Comparison of ENCODE assay signal across 21 cellular contexts in the genomic region with DNA sequence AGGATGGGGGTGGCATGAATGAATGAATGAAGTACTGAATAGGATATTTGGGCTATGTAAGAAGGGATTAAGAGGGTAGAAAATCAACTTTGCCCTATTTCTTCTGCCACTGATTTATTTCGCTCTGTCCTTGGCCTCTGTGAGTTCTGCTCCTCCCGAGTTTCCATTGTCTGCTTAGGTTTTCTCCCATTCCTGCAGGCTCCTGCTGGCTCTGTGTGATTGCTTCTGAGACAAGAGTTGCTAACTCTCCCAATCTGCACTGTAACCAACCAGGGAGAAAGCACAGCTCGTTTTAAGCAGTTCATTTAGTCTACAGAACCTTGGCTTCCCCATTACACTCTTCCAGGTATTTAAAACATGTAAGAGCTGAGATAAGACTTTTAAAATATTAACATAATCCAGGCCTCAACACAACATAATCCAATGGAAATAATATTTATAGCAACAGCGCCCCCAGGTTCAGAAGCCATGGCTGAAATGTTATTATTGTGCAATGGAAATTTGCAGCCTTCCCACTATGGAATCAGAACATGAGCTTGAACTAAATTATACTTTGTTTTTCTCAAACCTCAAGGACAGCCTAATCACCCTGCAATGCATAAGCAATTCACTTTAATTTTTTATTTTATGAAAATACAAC.
DNase-seq lines count a peak whose midpoint lies in the region; ATAC-seq and TF ChIP-seq lines count a peak whose summit lies in the region.
"Had no signal": no experiment of that assay in that cellular context is flagged by ENCODE, and none has a peak within 500 bp of the region (broad histone marks: within the 10 kb centered on the region; RNA-seq: fewer than 3 reads in every experiment).

No MANE protein-coding gene starts in this region.

- intact Hi-C loops in A673 (cut with micrococcal nuclease; ENCODE audit: unreplicated experiment): no loop called here

- H3K27me3 ChIP-seq in A673 (replicated peaks; ENCODE audit: insufficient read depth, low read depth, low read length, poor library complexity) (peaks cover 4% of the 10 kb centered on the region), muscle layer of colon (ENCODE audit: control insufficient read depth in 1 of 2, insufficient read depth in 2 of 2, low read length in 2 of 2) (no peaks in the 10 kb centered on the region)

- no peaks in the 10 kb centered on the region for H3K36me3 ChIP-seq in A673 (ENCODE audit: insufficient read depth, low read length, poor library complexity, severe bottlenecking)
- H3K36me3 ChIP-seq in muscle layer of colon (ENCODE audit: insufficient read depth, low read length): no peaks in the 10 kb centered on the region
- H3K36me3 ChIP-seq: heart right ventricle had no signal

- H3K36me3 Mint-ChIP-seq in activated CD8-positive, alpha-beta T cell treated with anti-CD3 and anti-CD28 coated beads, Interleukin-2, amount 10 ng/mL, durations not matched to agents 7 days and 5 days (ENCODE audit: low read depth): no peaks in the 10 kb centered on the region
- H3K36me3 Mint-ChIP-seq: activated naive CD8-positive, alpha-beta T cell treated with anti-CD3 and anti-CD28 coated beads for 36 hours; CD8-positive, alpha-beta T cell; memory B cell; natural killer cell treated with Interleukin-12 subunit alpha and Interleukin-12 subunit beta and Interleukin-15 and Interleukin-18, amount 100 ng/mL, for 72 hours; stimulated activated naive B cell treated with anti-CD40 and anti-IgM and Interleukin-4, amounts not matched to agents 10 μg/mL and 1 μg/mL and 100 μg/mL, for 72 hours had no signal

- no peaks in the 10 kb centered on the region for H3K4me1 Mint-ChIP-seq in activated CD8-positive, alpha-beta T cell treated with anti-CD3 and anti-CD28 coated beads, Interleukin-2, amount 10 ng/mL, durations not matched to agents 7 days and 5 days (ENCODE audit: low read depth)
- H3K4me1 Mint-ChIP-seq: activated naive CD8-positive, alpha-beta T cell treated with anti-CD3 and anti-CD28 coated beads for 36 hours; memory B cell; stimulated activated naive B cell treated with anti-CD40 and anti-IgM and Interleukin-4, amounts not matched to agents 10 μg/mL and 1 μg/mL and 100 μg/mL, for 72 hours had no signal

- H3K27ac ChIP-seq in A673 (ENCODE audit: low read depth, low read length, poor library complexity, severe bottlenecking) (no peak overlapping the region), muscle layer of colon (ENCODE audit: low read depth, low read length) (peak overlapping the region; percentile 19)
- H3K27ac ChIP-seq: heart right ventricle had no signal

- H3K9me3 ChIP-seq in A673 (ENCODE audit: low read depth, low read length, poor library complexity, severe bottlenecking) (no peaks in the 10 kb centered on the region), muscle layer of colon (ENCODE audit: low read length) (no peaks in the 10 kb centered on the region)
- H3K9me3 ChIP-seq: heart right ventricle had no signal

- H3K27ac Mint-ChIP-seq in activated CD8-positive, alpha-beta T cell treated with anti-CD3 and anti-CD28 coated beads, Interleukin-2, amount 10 ng/mL, durations not matched to agents 7 days and 5 days: no peak overlapping the region
- H3K27ac Mint-ChIP-seq: activated naive CD8-positive, alpha-beta T cell treated with anti-CD3 and anti-CD28 coated beads for 36 hours; CD8-positive, alpha-beta T cell; memory B cell; natural killer cell treated with Interleukin-12 subunit alpha and Interleukin-12 subunit beta and Interleukin-15 and Interleukin-18, amount 100 ng/mL, for 72 hours; stimulated activated naive B cell treated with anti-CD40 and anti-IgM and Interleukin-4, amounts not matched to agents 10 μg/mL and 1 μg/mL and 100 μg/mL, for 72 hours had no signal

- no peak overlapping the region for H3K4me3 ChIP-seq in A673 (ENCODE audit: low read depth, low read length, poor library complexity, severe bottlenecking)
- H3K4me3 ChIP-seq in choroid plexus epithelial cell (ENCODE audit: low read depth, low read length): no peak overlapping the region
- H3K4me3 ChIP-seq in muscle layer of colon (ENCODE audit: low read depth in 1 of 2, low read length in 2 of 2): no peak overlapping the region
- H3K4me3 ChIP-seq: heart right ventricle had no signal

- TF ChIP-seq CTCF in A673 (conservative IDR thresholded peaks at IDR 0.05; ENCODE audit: low read depth, low read length) (peak; percentile 55), LNCAP (IDR thresholded peaks at IDR 0.05) (0 out of 2 replicates have a peak, but pooled peaks have one; percentile 28), choroid plexus epithelial cell (conservative IDR thresholded peaks at IDR 0.05; ENCODE audit: low read depth, low read length) (peak; percentile 18)

- CTCF ChIA-PET in A673 (lab: Charles Lee): no interaction called here
- CTCF ChIA-PET in activated CD8-positive, alpha-beta T cell treated with anti-CD3 and anti-CD28 coated beads, Interleukin-2, amount 10 ng/mL, durations not matched to agents 7 days and 5 days (lab: Charles Lee): no interaction called here

- no peaks in the 10 kb centered on the region for H3K9me3 Mint-ChIP-seq in activated CD8-positive, alpha-beta T cell treated with anti-CD3 and anti-CD28 coated beads, Interleukin-2, amount 10 ng/mL, durations not matched to agents 7 days and 5 days (ENCODE audit: insufficient read depth)
- H3K9me3 Mint-ChIP-seq: activated naive CD8-positive, alpha-beta T cell treated with anti-CD3 and anti-CD28 coated beads for 36 hours; CD8-positive, alpha-beta T cell; memory B cell; natural killer cell treated with Interleukin-12 subunit alpha and Interleukin-12 subunit beta and Interleukin-15 and Interleukin-18, amount 100 ng/mL, for 72 hours; stimulated activated naive B cell treated with anti-CD40 and anti-IgM and Interleukin-4, amounts not matched to agents 10 μg/mL and 1 μg/mL and 100 μg/mL, for 72 hours had no signal

- H3K9ac ChIP-seq in muscle layer of colon (ENCODE audit: low read length): no peak overlapping the region

- DNase-seq in A673 (ENCODE audit: low spot score) (no peak), choroid plexus epithelial cell (ENCODE audit: low read depth) (peak; percentile 12), KG1 (lab: John Stamatoyannopoulos, UW) (no peak), NCI-H1930 (lab: John Stamatoyannopoulos, UW) (no peak)
- DNase-seq in activated CD8-positive, alpha-beta T cell treated with anti-CD3 and anti-CD28 coated beads, Interleukin-2, amount 10 ng/mL, durations not matched to agents 7 days and 5 days: no peak
- DNase-seq: activated CD8-positive, alpha-beta memory T cell treated with anti-CD3 and anti-CD28 coated beads for 24 hours; activated naive CD8-positive, alpha-beta T cell treated with anti-CD3 and anti-CD28 coated beads for 36 hours; CD8-positive, alpha-beta T cell; DMS79; heart right ventricle; islet precursor cell; stimulated activated naive B cell treated with anti-CD40 and anti-IgM and Interleukin-4, amounts not matched to agents 10 μg/mL and 1 μg/mL and 100 μg/mL, for 72 hours; T-helper 9 cell; trophoblast cell had no signal

- H3K27me3 Mint-ChIP-seq in activated CD8-positive, alpha-beta T cell treated with anti-CD3 and anti-CD28 coated beads, Interleukin-2, amount 10 ng/mL, durations not matched to agents 7 days and 5 days (ENCODE audit: low read depth): peaks cover 2% of the 10 kb centered on the region
- H3K27me3 Mint-ChIP-seq: activated naive CD8-positive, alpha-beta T cell treated with anti-CD3 and anti-CD28 coated beads for 36 hours had no signal

- POLR2A ChIA-PET in A673 (lab: Charles Lee; ENCODE audit: low non-redundant PET): no interaction called here
- POLR2A ChIA-PET in activated CD8-positive, alpha-beta T cell treated with anti-CD3 and anti-CD28 coated beads, Interleukin-2, amount 10 ng/mL, durations not matched to agents 7 days and 5 days (lab: Charles Lee): no interaction called here

- H3K4me1 ChIP-seq in A673 (ENCODE audit: insufficient read depth, low read length, poor library complexity, severe bottlenecking) (no peaks in the 10 kb centered on the region), muscle layer of colon (ENCODE audit: insufficient read depth, low read length) (peaks cover 21% of the 10 kb centered on the region)

- ATAC-seq in activated CD8-positive, alpha-beta T cell treated with anti-CD3 and anti-CD28 coated beads, Interleukin-2, amount 10 ng/mL, durations not matched to agents 7 days and 5 days: no peak
- ATAC-seq in GM19395 (IDR thresholded peaks at IDR 0.05; ENCODE audit: unreplicated experiment): no peak
- ATAC-seq: CD8-positive, alpha-beta T cell; esophagus mucosa; heart right ventricle; natural killer cell treated with Interleukin-12 subunit alpha and Interleukin-12 subunit beta and Interleukin-15 and Interleukin-18, amount 100 ng/mL, for 72 hours; Panc1; stimulated activated naive B cell treated with anti-CD40 and anti-IgM and Interleukin-4, amounts not matched to agents 10 μg/mL and 1 μg/mL and 100 μg/mL, for 72 hours had no signal

- H3K4me3 Mint-ChIP-seq in activated CD8-positive, alpha-beta T cell treated with anti-CD3 and anti-CD28 coated beads, Interleukin-2, amount 10 ng/mL, durations not matched to agents 7 days and 5 days: no peak overlapping the region
- H3K4me3 Mint-ChIP-seq: activated naive CD8-positive, alpha-beta T cell treated with anti-CD3 and anti-CD28 coated beads for 36 hours; CD8-positive, alpha-beta T cell; memory B cell; natural killer cell treated with Interleukin-12 subunit alpha and Interleukin-12 subunit beta and Interleukin-15 and Interleukin-18, amount 100 ng/mL, for 72 hours; stimulated activated naive B cell treated with anti-CD40 and anti-IgM and Interleukin-4, amounts not matched to agents 10 μg/mL and 1 μg/mL and 100 μg/mL, for 72 hours had no signal

- no TSS peak for BruUV-seq in A673 (replicated peaks; lab: Mats Ljungman, UMichigan)
